Comparison of ENCODE assay signal across 11 cellular contexts in genomic region chr6:35487653-35488516, GRCh38. TPM values are rescaled to one million over a fixed set of nuclear protein-coding genes. Genes with fewer than 3 reads are reported as not detected.
DNase-seq lines count a peak whose midpoint lies in the region; ATAC-seq, FAIRE-seq and TF ChIP-seq lines count a peak whose summit lies in the region.
"Had no signal": no experiment of that assay in that cellular context is flagged by ENCODE, and none has a peak within 500 bp of the region (broad histone marks: within the 10 kb centered on the region; RNA-seq: fewer than 3 reads in every experiment).

No MANE protein-coding gene starts in this region.

- H3K4me1 ChIP-seq in H9 (ENCODE audit: insufficient read depth, low read length): peaks cover 20% of the 10 kb centered on the region; the same call in 1 of the 2 replicates
- H3K4me1 ChIP-seq in foreskin keratinocyte: peaks cover 47% of the 10 kb centered on the region
- H3K4me1 ChIP-seq in small intestine (ENCODE audit: control insufficient read depth in 2 of 2, insufficient read depth in 1 of 2, low read depth in 1 of 2, low read length in 1 of 2): peaks cover 4 to 20% of the 10 kb centered on the region in 2 donors

- H3K36me3 Mint-ChIP-seq in H9 (ENCODE audit: insufficient read depth in 1 of 3, low read depth in 3 of 3): peaks cover 2 to 15% (median 7%) of the 10 kb centered on the region in 3 experiments; a peak in 4 of 7 replicates

- H3K27ac Mint-ChIP-seq in H9: peak overlapping the region; percentile 53 to 77 (median 75); a peak in 5 of 7 replicates
- H3K27ac Mint-ChIP-seq: activated T-helper 1 cell treated with anti-CD3 and anti-CD28 coated beads, Interleukin-12 subunit alpha, Interleukin-12 subunit beta, Interleukin-2, Interleukin-4 antibody, amounts not matched to agents 30 ng/mL and 10 ng/mL and 1 ng/mL, durations not matched to agents 14 hours and 24 hours and 36 hours had no signal

- in situ Hi-C loops in brain microvascular endothelial cell (cut with HindIII; ENCODE audit: low pct_ligation_motif_present, low sequenced_read_pairs): no loop called here

- H2BK120ac ChIP-seq in H9 (ENCODE audit: low read depth, low read length, poor library complexity, severe bottlenecking): no peak overlapping the region

- no peak overlapping the region for H2AK5ac ChIP-seq in H9 (ENCODE audit: insufficient read length, low read length)

- H4K91ac ChIP-seq in H9 (ENCODE audit: insufficient read length, low read depth, low read length): no peak overlapping the region

- H2BK20ac ChIP-seq in H9 (ENCODE audit: low read depth, low read length, poor library complexity, severe bottlenecking): no peak overlapping the region

- H3K27me3 ChIP-seq in H9 (ENCODE audit: insufficient read depth, low read length) (no peaks in the 10 kb centered on the region), foreskin keratinocyte (no peaks in the 10 kb centered on the region), small intestine (ENCODE audit: control insufficient read depth in 2 of 2, insufficient read depth in 2 of 2, low read length in 2 of 2) (no peaks in the 10 kb centered on the region), brain microvascular endothelial cell (replicated peaks) (no peaks in the 10 kb centered on the region)

- H2BK5ac ChIP-seq in H9 (ENCODE audit: insufficient read length, low read length): no peak overlapping the region

- H3K27ac ChIP-seq in H9 (ENCODE audit: insufficient read length, low read depth, low read length) (no peak overlapping the region), RWPE1 (peak overlapping the region; percentile 99), foreskin keratinocyte (peak overlapping the region; percentile 41), small intestine (ENCODE audit: low read depth in 1 of 2, low read length in 1 of 2) (peak overlapping the region; percentile 34 to 78), brain microvascular endothelial cell (no peak overlapping the region)

- H3K4me1 Mint-ChIP-seq in H9: peaks cover 63 to 71% of the 10 kb centered on the region in 2 experiments

- H2BK12ac ChIP-seq in H9 (ENCODE audit: insufficient read length, low read depth, low read length): no peak overlapping the region

- H3K9me3 Mint-ChIP-seq in H9: no peaks in the 10 kb centered on the region; a peak in 1 of 5 replicates
- H3K9me3 Mint-ChIP-seq: activated T-helper 1 cell treated with anti-CD3 and anti-CD28 coated beads, Interleukin-12 subunit alpha, Interleukin-12 subunit beta, Interleukin-2, Interleukin-4 antibody, amounts not matched to agents 30 ng/mL and 10 ng/mL and 1 ng/mL, durations not matched to agents 14 hours and 24 hours and 36 hours had no signal

- H3K23ac ChIP-seq in H9 (ENCODE audit: insufficient read length, low read depth, low read length): no peak overlapping the region

- H3K27me3 Mint-ChIP-seq in H9 (ENCODE audit: low read depth): no peaks in the 10 kb centered on the region; the same call in none of the 2 replicates

- no peaks in the 10 kb centered on the region for H3K9me3 ChIP-seq in H9 (ENCODE audit: control insufficient read depth, low read depth, low read length)
- no peaks in the 10 kb centered on the region for H3K9me3 ChIP-seq in small intestine (ENCODE audit: control insufficient read depth, low read depth)

- H4K20me1 ChIP-seq in H9 (ENCODE audit: control insufficient read depth, insufficient read depth, insufficient read length): no peaks in the 10 kb centered on the region

- CTCF ChIA-PET in RWPE1 (lab: Yijun Ruan, JAX): interaction anchor here (0.7 to 2.0 kb wide), 3 partner anchors 9 to 19 kb away, joined by 3 to 7 read pairs (median 6); partner anchors contain the start of gene TEAD3

- TF ChIP-seq CTCF in H9 (conservative IDR thresholded peaks at IDR 0.05) (no peak), RWPE1 (conservative IDR thresholded peaks at IDR 0.05; ENCODE audit: low read depth) (no peak), foreskin keratinocyte (conservative IDR thresholded peaks at IDR 0.05) (no peak), brain microvascular endothelial cell (IDR thresholded peaks at IDR 0.05; ENCODE audit: low read depth, low read length, missing control alignments) (no peak)

- peak; percentile 62 for DNase-seq in H9
- peak; percentile 45 for DNase-seq in RWPE1 (ENCODE audit: low spot score)
- DNase-seq in foreskin keratinocyte: no peak
- DNase-seq in small intestine: peak; percentile 51
- no peak for DNase-seq in brain microvascular endothelial cell
- DNase-seq in amniotic stem cell (lab: John Stamatoyannopoulos, UW): no peak
- DNase-seq in HK-2 (ENCODE audit: unreplicated experiment): no peak
- no peak for DNase-seq in activated CD4-positive, alpha-beta T cell treated with anti-CD3 and anti-CD28 coated beads for 1 hour
- DNase-seq: NCI-H1417 had no signal

- H3K36me3 ChIP-seq in small intestine (ENCODE audit: control insufficient read depth in 2 of 2, insufficient read depth in 2 of 2, low read length in 2 of 2) (peaks cover 0 to 6% of the 10 kb centered on the region in 2 donors), brain microvascular endothelial cell (replicated peaks) (peaks cover 3% of the 10 kb centered on the region)

- peak overlapping the region; percentile 32 for H3K18ac ChIP-seq in H9 (ENCODE audit: insufficient read length, low read depth, low read length)

- no peaks in the 10 kb centered on the region for H3K79me1 ChIP-seq in H9 (ENCODE audit: insufficient read depth, low read depth, low read length, poor library complexity, severe bottlenecking)

- H4K5ac ChIP-seq in H9 (ENCODE audit: insufficient read length, low read depth, low read length): no peak overlapping the region

- peak overlapping the region; percentile 4 to 48; a peak in 2 of 5 replicates for H3K4me3 Mint-ChIP-seq in H9
- H3K4me3 Mint-ChIP-seq: activated T-helper 1 cell treated with anti-CD3 and anti-CD28 coated beads, Interleukin-12 subunit alpha, Interleukin-12 subunit beta, Interleukin-2, Interleukin-4 antibody, amounts not matched to agents 30 ng/mL and 10 ng/mL and 1 ng/mL, durations not matched to agents 14 hours and 24 hours and 36 hours had no signal

- 0 out of 2 replicates have a peak overlapping the region, but pooled peaks have one; percentile 24 for H3K14ac ChIP-seq in H9 (ENCODE audit: insufficient read depth, low read length)

- H3K9ac ChIP-seq in H9 (ENCODE audit: extremely low read depth, insufficient read length, low read length): no peak overlapping the region

- H3K4ac ChIP-seq in H9 (ENCODE audit: low read depth, low read length): no peak overlapping the region

- no peak overlapping the region for H3K4me3 ChIP-seq in small intestine (ENCODE audit: low read depth in 1 of 2, low read length in 2 of 2)
- H3K4me3 ChIP-seq in brain microvascular endothelial cell (ENCODE audit: low read depth, low read length): no peak overlapping the region

- H2BK15ac ChIP-seq in H9 (ENCODE audit: low read depth, low read length): no peak overlapping the region

- no peak overlapping the region for H4K8ac ChIP-seq in H9 (replicated peaks; ENCODE audit: insufficient read length, low read depth, low read length)

- no peak overlapping the region for H2AFZ ChIP-seq in H9 (ENCODE audit: low read length)

- no peak overlapping the region for H3K56ac ChIP-seq in H9 (ENCODE audit: insufficient read length, low read depth, low read length)

- no peak for ATAC-seq in foreskin keratinocyte

- no peak for FAIRE-seq in small intestine (lab: Jason Lieb, UNC)

- no peak overlapping the region for H3K4me2 ChIP-seq in H9 (ENCODE audit: insufficient read depth, insufficient read length, low read length)

- POLR2A ChIA-PET in RWPE1 (lab: Yijun Ruan, JAX; ENCODE audit: low non-redundant PET): interaction anchor here (0.7 to 3.8 kb wide), 2 partner anchors 9 to 14 kb away, joined by 5 to 11 read pairs; partner anchors contain the start of gene TEAD3

- H3T11ph ChIP-seq in H9 (ENCODE audit: low read length): no peak overlapping the region

- H3K23me2 ChIP-seq in H9 (ENCODE audit: insufficient read length, low read depth, low read length, poor library complexity, severe bottlenecking): peaks cover 22% of the 10 kb centered on the region

- no peaks in the 10 kb centered on the region for H3K79me2 ChIP-seq in H9 (ENCODE audit: insufficient read depth, low read length)

- WGBS in H9 (ENCODE audit: extremely low coverage, insufficient read length, low lambda C conversion rate): no CpG with 5 or more reads among the region's 9 CpGs
- 24 to 33% (median 27%) methylated on average over 9 of the region's 9 CpGs for WGBS in small intestine, 3 donors

RNA-seq across cellular contexts. Expression of gene TEAD3, which starts 9.0 kb away (rescaled TPM):
- 24.3 and 27.0 TPM in 2 replicates for total RNA-seq in H9 (2021)
- 14.0 and 14.9 TPM in 2 replicates for total RNA-seq in foreskin keratinocyte
- 17.1 and 17.2 TPM in 2 replicates for polyA plus RNA-seq in foreskin keratinocyte
- 10 to 100 TPM; 13.4 to 20.1 (median 17.8) TPM for polyA plus RNA-seq in small intestine

RNA-seq across cellular contexts. Expression of gene RPL10A, which starts 19.7 kb away (rescaled TPM):
- 1,826 and 1,830 TPM in 2 replicates for total RNA-seq in H9 (2021)
- 1,635 and 1,748 TPM in 2 replicates for total RNA-seq in foreskin keratinocyte
- 2,218 and 2,342 TPM in 2 replicates for polyA plus RNA-seq in foreskin keratinocyte
- 1,000 to 10,000 TPM in 2 of 3 donors, 100 to 1,000 TPM in 1; 724 to 2,603 (median 1,707) TPM for polyA plus RNA-seq in small intestine

RNA-seq across cellular contexts. Expression of gene TULP1, which starts 24.8 kb away (rescaled TPM):
- total RNA-seq in H9 (2021) (0.29 TPM in 1 of 2 replicates, not detected in the other), foreskin keratinocyte (not detected in 2 replicates)
- polyA plus RNA-seq in foreskin keratinocyte (not detected in 2 replicates), small intestine (not detected)
- total RNA-seq: activated T-helper 1 cell treated with anti-CD3 and anti-CD28 coated beads, Interleukin-12 subunit alpha, Interleukin-12 subunit beta, Interleukin-2, Interleukin-4 antibody, amounts not matched to agents 30 ng/mL and 10 ng/mL and 1 ng/mL, durations not matched to agents 14 hours and 24 hours and 36 hours; lung microvascular endothelial cell had no signal

RNA-seq across cellular contexts. Expression of gene FANCE, which starts 35.7 kb away (rescaled TPM):
- total RNA-seq in H9 (2021) (8.4 and 10.9 TPM in 2 replicates), foreskin keratinocyte (14.0 and 14.5 TPM in 2 replicates)
- polyA plus RNA-seq in foreskin keratinocyte (10.6 and 11.7 TPM in 2 replicates), small intestine (1 to 10 TPM; 1.6 to 4.6 (median 1.6) TPM)

Comparison
In these comparisons a context has a peak if more than half of its experiments do, and no peak if none do; other contexts are left out.
1. DNase-seq: peak in H9 (single experiment), RWPE1 (single experiment) and small intestine (single experiment); none in foreskin keratinocyte (0 of 2), brain microvascular endothelial cell (single experiment), amniotic stem cell (single experiment), HK-2 (single experiment) and activated CD4-positive, alpha-beta T cell treated with anti-CD3 and anti-CD28 coated beads for 1 hour (single experiment).
2. H3K27ac ChIP-seq: peak in RWPE1 (single experiment), foreskin keratinocyte (single experiment) and small intestine (2 of 2); none in H9 (single experiment) and brain microvascular endothelial cell (single experiment).